ENCODE assay signal across 8 cellular contexts in genomic region chr15:90101130-90101968, GRCh38. TPM values are rescaled to one million over a fixed set of nuclear protein-coding genes. Genes with fewer than 3 reads are reported as not detected.
DNase-seq lines count a peak whose midpoint lies in the region; ATAC-seq and TF ChIP-seq lines count a peak whose summit lies in the region.

No MANE protein-coding gene starts in this region.

- TF ChIP-seq CTCF in DND-41 (IDR thresholded peaks at IDR 0.05; ENCODE audit: borderline replicate concordance, extremely low read depth, low read length, poor library complexity, severe bottlenecking) (no peak), HFF-Myc (IDR thresholded peaks at IDR 0.05; ENCODE audit: low read depth, low read length, missing control alignments) (no peak), PC-3 (conservative IDR thresholded peaks at IDR 0.05; ENCODE audit: low read depth, low read length) (no peak), MCF 10A (IDR thresholded peaks at IDR 0.05; ENCODE audit: unreplicated experiment) (no peak)

- no peaks in the 10 kb centered on the region for H3K9me3 Mint-ChIP-seq in MCF 10A (ENCODE audit: unreplicated experiment)

- H3K27ac ChIP-seq in DND-41 (ENCODE audit: low read length) (peak overlapping the region; percentile 83), PC-3 (ENCODE audit: low read length) (0 out of 2 replicates have a peak overlapping the region, but pooled peaks have one; percentile 6)

- POLR2A ChIA-PET in PC-3 (lab: Charles Lee; ENCODE audit: unreplicated experiment), result no interaction called here
- POLR2A ChIA-PET in MCF 10A (lab: Yijun Ruan, JAX), result interaction anchor here (1.1 to 2.2 kb wide), 3 partner anchors 14 to 100 kb away, joined by 5 to 10 read pairs (median 5); no protein-coding TSS in a partner anchor

- H3K4me1 ChIP-seq in DND-41 (ENCODE audit: insufficient read depth, low read length) (peaks cover 57% of the 10 kb centered on the region), PC-3 (ENCODE audit: insufficient read depth, low read length) (peaks cover 32% of the 10 kb centered on the region)

- peaks cover 61% of the 10 kb centered on the region for H3K79me2 ChIP-seq in DND-41 (ENCODE audit: insufficient read depth, low read length)
- peaks cover 20% of the 10 kb centered on the region for H3K79me2 ChIP-seq in PC-3 (ENCODE audit: low read length)

- H3K4me2 ChIP-seq in DND-41 (ENCODE audit: insufficient read depth, low read length), result peak overlapping the region; percentile 97
- H3K4me2 ChIP-seq in PC-3 (ENCODE audit: low read length), result peak overlapping the region; percentile 90

- no peaks in the 10 kb centered on the region for H3K9me3 ChIP-seq in DND-41 (ENCODE audit: insufficient read depth, low read length, severe bottlenecking)
- H3K9me3 ChIP-seq in PC-3 (ENCODE audit: low read length), result no peaks in the 10 kb centered on the region

- H3K27me3 ChIP-seq in DND-41 (ENCODE audit: insufficient read depth, low read length, poor library complexity) (no peaks in the 10 kb centered on the region), PC-3 (ENCODE audit: low read length) (no peaks in the 10 kb centered on the region)

- peak overlapping the region; percentile 66 to 72 for H3K4me3 ChIP-seq in DND-41 (ENCODE audit: low read depth in 1 of 2, low read length in 2 of 2)
- peak overlapping the region; percentile 63 for H3K4me3 ChIP-seq in HFF-Myc (replicated peaks; ENCODE audit: low read depth, low read length)
- peak overlapping the region; percentile 84 for H3K4me3 ChIP-seq in PC-3 (ENCODE audit: low read length)
- peak overlapping the region; percentile 73 for H3K4me3 ChIP-seq in skeletal muscle cell (ENCODE audit: low read depth, low read length)

- no peaks in the 10 kb centered on the region for H3K9me2 ChIP-seq in PC-3 (replicated peaks; ENCODE audit: low read length)

- no peaks in the 10 kb centered on the region for H3K27me3 Mint-ChIP-seq in MCF 10A (ENCODE audit: insufficient read depth, unreplicated experiment)

- intact Hi-C loops in PC-3 (cut with micrococcal nuclease), result no loop called here
- intact Hi-C loops in MCF 10A (cut with micrococcal nuclease), result no loop called here

- H3K36me3 ChIP-seq in DND-41 (ENCODE audit: insufficient read depth, low read length) (peaks cover 15% of the 10 kb centered on the region), PC-3 (ENCODE audit: low read depth, low read length) (no peaks in the 10 kb centered on the region)

- H3K36me3 Mint-ChIP-seq in MCF 10A (ENCODE audit: insufficient read depth, unreplicated experiment), result no peaks in the 10 kb centered on the region

- CTCF ChIA-PET in PC-3 (lab: Charles Lee) (no interaction called here), MCF 10A (lab: Yijun Ruan, JAX) (interaction anchor here (1.5 kb wide), 1 partner anchor 13 kb away, joined by 5 read pairs; no protein-coding TSS in a partner anchor)

- H3F3A ChIP-seq in PC-3 (ENCODE audit: low read length, unreplicated experiment), result no peaks in the 10 kb centered on the region

- peak overlapping the region; percentile 28 for H3K4me3 Mint-ChIP-seq in MCF 10A (ENCODE audit: unreplicated experiment)

- H4K20me1 ChIP-seq in DND-41 (ENCODE audit: insufficient read depth, low read length), result peaks cover 22% of the 10 kb centered on the region
- no peaks in the 10 kb centered on the region for H4K20me1 ChIP-seq in PC-3 (ENCODE audit: low read length)

- DNase-seq in DND-41, result peak; percentile 60
- no peak for DNase-seq in HFF-Myc (ENCODE audit: extremely low read depth, low read depth)
- DNase-seq in PC-3, result no peak
- DNase-seq in MCF 10A (ENCODE audit: unreplicated experiment), result no peak
- peak; percentile 70 for DNase-seq in iPS-NIHi11 (ENCODE audit: low spot score)
- DNase-seq in skeletal muscle cell (ENCODE audit: low read depth), result no peak

- H3K27ac Mint-ChIP-seq in MCF 10A (ENCODE audit: low read depth, unreplicated experiment), result no peak overlapping the region

- ATAC-seq in DND-41 (ENCODE audit: insufficient read depth, low read depth) (peak; percentile 33; the same call in 2 of the 3 replicates), PC-3 (peak; percentile 8; the same call in 1 of the 2 replicates), HG02870 (IDR thresholded peaks at IDR 0.05; ENCODE audit: unreplicated experiment) (no peak), GM21447 (IDR thresholded peaks at IDR 0.05; ENCODE audit: unreplicated experiment) (no peak)

- H3K9ac ChIP-seq in DND-41 (ENCODE audit: low read depth, low read length) (peak overlapping the region; percentile 98), PC-3 (ENCODE audit: low read length) (peak overlapping the region; percentile 84)

- H2AFZ ChIP-seq in DND-41 (ENCODE audit: low read depth, low read length), result peak overlapping the region; percentile 90
- peak overlapping the region; percentile 72 for H2AFZ ChIP-seq in PC-3 (ENCODE audit: low read length)

- BruUV-seq in PC-3 (replicated peaks; lab: Mats Ljungman, UMichigan) (TSS peak; percentile 54), MCF 10A (replicated peaks; lab: Mats Ljungman, UMichigan) (no TSS peak)

- peaks cover 15% of the 10 kb centered on the region for H3K4me1 Mint-ChIP-seq in MCF 10A (ENCODE audit: insufficient read depth, unreplicated experiment)

RNA-seq across cellular contexts. Expression of gene IDH2, which starts 0.9 kb away (rescaled TPM):
- 80.6 and 94.1 TPM in 2 replicates for total RNA-seq in PC-3 (2014; rRNA removed)
- 4.2 and 10.2 TPM in 2 replicates for total RNA-seq in MCF 10A (2022)

Comparison
In these comparisons a context has a peak if more than half of its experiments do, and no peak if none do; other contexts are left out.
1. ATAC-seq: peak in DND-41 (single experiment) and PC-3 (single experiment); none in HG02870 (single experiment) and GM21447 (single experiment).
2. DNase-seq: peak in DND-41 (single experiment) and iPS-NIHi11 (single experiment); none in HFF-Myc (single experiment), PC-3 (single experiment), MCF 10A (single experiment) and skeletal muscle cell (single experiment).
3. Peak in every context shown above with its lines, with median percentiles within 50 percentile points of each other: H3K4me3 ChIP-seq.